12 cellular contexts compared by ENCODE assay signal in the genomic region with DNA sequence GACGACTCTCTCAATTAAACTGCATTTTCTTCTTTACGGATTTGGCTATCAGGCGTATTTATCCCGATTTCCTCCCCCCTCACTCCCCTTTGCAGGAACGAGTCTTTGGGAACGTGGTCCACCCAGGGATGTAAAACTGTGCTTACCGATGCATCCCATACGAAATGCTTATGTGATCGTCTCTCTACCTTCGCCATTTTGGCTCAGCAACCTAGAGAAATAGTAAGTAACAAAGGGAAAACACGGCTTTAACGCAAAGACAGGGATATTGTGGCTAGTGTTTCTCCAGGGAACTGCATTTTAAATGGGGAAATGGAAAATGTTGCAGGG.
DNase-seq lines count a peak whose midpoint lies in the region; ATAC-seq, FAIRE-seq and TF ChIP-seq lines count a peak whose summit lies in the region.
"Had no signal": no experiment of that assay in that cellular context is flagged by ENCODE, and none has a peak within 500 bp of the region (broad histone marks: within the 10 kb centered on the region; RNA-seq: fewer than 3 reads in every experiment).

No MANE protein-coding gene starts in this region.

- no peaks in the 10 kb centered on the region for H4K20me1 ChIP-seq in astrocyte (ENCODE audit: insufficient read depth, low read length)

- peak; percentile 35 for ATAC-seq in GM19395 (IDR thresholded peaks at IDR 0.05; ENCODE audit: unreplicated experiment)
- peak in 3 of 4 donors; percentile 12 to 46 (median 25) for ATAC-seq in pancreas
- ATAC-seq in activated CD4-positive, alpha-beta T cell treated with anti-CD3 and anti-CD28 coated beads for 36 hours: no peak
- ATAC-seq in GM21423 (IDR thresholded peaks at IDR 0.05; ENCODE audit: unreplicated experiment): no peak
- ATAC-seq: HCT116 had no signal

- no peaks in the 10 kb centered on the region for H3K36me3 Mint-ChIP-seq in astrocyte (ENCODE audit: low read depth, unreplicated experiment)
- H3K36me3 Mint-ChIP-seq in activated CD4-positive, alpha-beta T cell treated with anti-CD3 and anti-CD28 coated beads for 36 hours (ENCODE audit: low read depth): no peaks in the 10 kb centered on the region

- peaks cover 8% of the 10 kb centered on the region for H3K27me3 Mint-ChIP-seq in astrocyte (ENCODE audit: low read depth, unreplicated experiment)
- H3K27me3 Mint-ChIP-seq in activated CD4-positive, alpha-beta T cell treated with anti-CD3 and anti-CD28 coated beads for 36 hours: peaks cover 2% of the 10 kb centered on the region

- H3K36me3 ChIP-seq in HUES48 (ENCODE audit: control insufficient read depth, insufficient read depth, low read length) (no peaks in the 10 kb centered on the region), astrocyte (ENCODE audit: insufficient read depth, low read length) (no peaks in the 10 kb centered on the region), pancreas (no peaks in the 10 kb centered on the region)
- H3K36me3 ChIP-seq: esophagus muscularis mucosa, MG63 had no signal

- no peak overlapping the region for H3K9ac ChIP-seq in HUES48 (ENCODE audit: low read depth, low read length)
- H3K9ac ChIP-seq in astrocyte (ENCODE audit: low read length): no peak overlapping the region

- TF ChIP-seq CTCF in astrocyte (IDR thresholded peaks at IDR 0.05; ENCODE audit: insufficient read depth, low read depth, low read length) (no peak), pancreas (IDR thresholded peaks at IDR 0.05) (no peak)

- H3K4me2 ChIP-seq in astrocyte (ENCODE audit: low read length): peak overlapping the region; percentile 76

- H3K4me3 ChIP-seq in HUES48 (ENCODE audit: low read depth, low read length): peak overlapping the region; percentile 54
- H3K4me3 ChIP-seq in astrocyte (ENCODE audit: insufficient read depth, low read depth, low read length): no peak overlapping the region
- no peak overlapping the region for H3K4me3 ChIP-seq in pancreas
- H3K4me3 ChIP-seq: esophagus muscularis mucosa, MG63 had no signal

- DNase-seq in astrocyte (ENCODE audit: low read depth): peak; percentile 0
- no peak for DNase-seq in pancreas
- no peak for DNase-seq in activated CD4-positive, alpha-beta T cell treated with anti-CD3 and anti-CD28 coated beads for 36 hours
- DNase-seq in H54 (ENCODE audit: insufficient read length, low spot score): no peak
- DNase-seq: activated T-cell treated with anti-CD3 and anti-CD28 coated beads for 4 hours had no signal

- WGBS in pancreas, 2 donors: 6 to 10% methylated on average over 12 of the region's 12 CpGs

- no peaks in the 10 kb centered on the region for H3K79me2 ChIP-seq in astrocyte (ENCODE audit: insufficient read depth, low read length)

- POLR2A ChIA-PET in activated CD4-positive, alpha-beta T cell treated with anti-CD3 and anti-CD28 coated beads for 36 hours (lab: Charles Lee): no interaction called here

- no peaks in the 10 kb centered on the region for H3K9me3 Mint-ChIP-seq in astrocyte (ENCODE audit: unreplicated experiment)
- peaks cover 6% of the 10 kb centered on the region for H3K9me3 Mint-ChIP-seq in activated CD4-positive, alpha-beta T cell treated with anti-CD3 and anti-CD28 coated beads for 36 hours (ENCODE audit: low read depth)

- TF ChIP-seq POLR2A in H54 (IDR thresholded peaks at IDR 0.05; ENCODE audit: low read depth, low read length): no peak

- H3K4me1 ChIP-seq in HUES48 (ENCODE audit: control insufficient read depth, insufficient read depth, low read length): peaks cover 23% of the 10 kb centered on the region; the same call in 1 of the 2 replicates
- no peaks in the 10 kb centered on the region for H3K4me1 ChIP-seq in astrocyte (ENCODE audit: insufficient read depth, low read length)
- peaks cover 0 to 4% (median 0%) of the 10 kb centered on the region in 3 donors for H3K4me1 ChIP-seq in pancreas

- no peak overlapping the region for H3K4me3 Mint-ChIP-seq in astrocyte (ENCODE audit: unreplicated experiment)
- no peak overlapping the region for H3K4me3 Mint-ChIP-seq in activated CD4-positive, alpha-beta T cell treated with anti-CD3 and anti-CD28 coated beads for 36 hours

- H3K27ac ChIP-seq in HUES48 (ENCODE audit: low read depth, low read length): no peak overlapping the region
- no peak overlapping the region for H3K27ac ChIP-seq in astrocyte (ENCODE audit: low read depth, low read length)
- no peak overlapping the region for H3K27ac ChIP-seq in pancreas
- H3K27ac ChIP-seq: esophagus muscularis mucosa had no signal

- no peaks in the 10 kb centered on the region for H3K9me3 ChIP-seq in HUES48 (ENCODE audit: control insufficient read depth, insufficient read depth, low read length)
- no peaks in the 10 kb centered on the region for H3K9me3 ChIP-seq in astrocyte (ENCODE audit: insufficient read depth, low read depth, low read length)
- H3K9me3 ChIP-seq in pancreas: no peaks in the 10 kb centered on the region
- H3K9me3 ChIP-seq: esophagus muscularis mucosa, MG63 had no signal

- no peaks in the 10 kb centered on the region for H3K4me1 Mint-ChIP-seq in astrocyte (ENCODE audit: low read depth, unreplicated experiment)
- H3K4me1 Mint-ChIP-seq in activated CD4-positive, alpha-beta T cell treated with anti-CD3 and anti-CD28 coated beads for 36 hours: no peaks in the 10 kb centered on the region

- no peak overlapping the region for H3K27ac Mint-ChIP-seq in astrocyte (ENCODE audit: unreplicated experiment)
- H3K27ac Mint-ChIP-seq in activated CD4-positive, alpha-beta T cell treated with anti-CD3 and anti-CD28 coated beads for 36 hours: no peak overlapping the region

- FAIRE-seq in astrocyte (lab: Jason Lieb, UNC): no peak
- no peak for FAIRE-seq in pancreas (lab: Jason Lieb, UNC)
- FAIRE-seq in H54 (lab: Jason Lieb, UNC): no peak
- FAIRE-seq: islet of Langerhans had no signal

- intact Hi-C loops in pancreas (cut with DNase I): no loop called here
- intact Hi-C loops in activated CD4-positive, alpha-beta T cell treated with anti-CD3 and anti-CD28 coated beads for 36 hours (cut with DNase I, micrococcal nuclease): no loop called here

- H2AFZ ChIP-seq in astrocyte (ENCODE audit: low read depth, low read length): no peak overlapping the region

- H3K27me3 ChIP-seq in HUES48 (ENCODE audit: control insufficient read depth, insufficient read depth, low read length): no peaks in the 10 kb centered on the region; the same call in 1 of the 2 replicates
- no peaks in the 10 kb centered on the region for H3K27me3 ChIP-seq in astrocyte (ENCODE audit: insufficient read depth, low read length)
- peaks cover 0 to 6% (median 0%) of the 10 kb centered on the region in 4 donors for H3K27me3 ChIP-seq in pancreas
- H3K27me3 ChIP-seq: esophagus muscularis mucosa, MG63 had no signal

- CTCF ChIA-PET in activated CD4-positive, alpha-beta T cell treated with anti-CD3 and anti-CD28 coated beads for 36 hours (lab: Charles Lee): no interaction called here

Comparison
In these comparisons a context has a peak if more than half of its experiments do, and no peak if none do; other contexts are left out.
1. ATAC-seq: peak in GM19395 (single experiment) and pancreas (3 of 4); none in activated CD4-positive, alpha-beta T cell treated with anti-CD3 and anti-CD28 coated beads for 36 hours (single experiment) and GM21423 (single experiment).